8 cellular contexts compared by ENCODE assay signal in genomic region chr2:169732583-169733358, GRCh38. TPM values are rescaled to one million over a fixed set of nuclear protein-coding genes. Genes with fewer than 3 reads are reported as not detected.
DNase-seq lines count a peak whose midpoint lies in the region; ATAC-seq and TF ChIP-seq lines count a peak whose summit lies in the region.

No MANE protein-coding gene starts in this region.

- H2AFZ ChIP-seq in Karpas-422 (ENCODE audit: low read length), result peak overlapping the region; percentile 91

- H3K9ac ChIP-seq in Karpas-422 (ENCODE audit: low read length), result peak overlapping the region; percentile 83

- H3K9me3 ChIP-seq in Karpas-422 (ENCODE audit: low read length) (no peaks in the 10 kb centered on the region), mononuclear cell (ENCODE audit: low read depth, low read length) (no peaks in the 10 kb centered on the region)

- peaks cover 44% of the 10 kb centered on the region for H3K4me1 ChIP-seq in Karpas-422 (ENCODE audit: low read length)
- peaks cover 11% of the 10 kb centered on the region for H3K4me1 ChIP-seq in mononuclear cell (ENCODE audit: insufficient read depth, low read length)

- ATAC-seq in GM21381 (IDR thresholded peaks at IDR 0.05; ENCODE audit: unreplicated experiment), result no peak

- H3K79me2 ChIP-seq in Karpas-422 (ENCODE audit: low read length), result peaks cover 34% of the 10 kb centered on the region

- H3K4me2 ChIP-seq in Karpas-422 (ENCODE audit: low read depth, low read length, poor library complexity, severe bottlenecking), result peak overlapping the region; percentile 71

- H3K9me2 ChIP-seq in Karpas-422 (replicated peaks; ENCODE audit: insufficient read depth, low read length), result no peaks in the 10 kb centered on the region

- H3K27me3 ChIP-seq in Karpas-422 (ENCODE audit: low read length) (no peaks in the 10 kb centered on the region), mononuclear cell (ENCODE audit: insufficient read depth, low read length) (peaks cover 13% of the 10 kb centered on the region)

- H4K20me1 ChIP-seq in Karpas-422 (ENCODE audit: insufficient read depth, low read depth, low read length), result no peaks in the 10 kb centered on the region

- no peaks in the 10 kb centered on the region for H3K36me3 ChIP-seq in Karpas-422 (ENCODE audit: insufficient read depth, low read length)

- peak; percentile 52 for DNase-seq in Karpas-422
- no peak for DNase-seq in choroid plexus epithelial cell (ENCODE audit: low read depth)
- no peak for DNase-seq in NCI-H1930 (lab: John Stamatoyannopoulos, UW)
- DNase-seq in OCI-M2 (lab: John Stamatoyannopoulos, UW; ENCODE audit: unreplicated experiment), result no peak
- DNase-seq in stimulated activated CD4-positive, alpha-beta T cell treated with anti-CD3 and anti-CD28 coated beads, Interleukin-2, amount 100 ng/mL, for 24 hours, result no peak

- H3K27ac ChIP-seq in C4-2B (peak overlapping the region; percentile 79), Karpas-422 (ENCODE audit: low read length) (no peak overlapping the region)

- TF ChIP-seq CTCF in C4-2B (conservative IDR thresholded peaks at IDR 0.05) (no peak), choroid plexus epithelial cell (conservative IDR thresholded peaks at IDR 0.05; ENCODE audit: low read depth, low read length) (no peak)

- peak overlapping the region; percentile 77 for H3K4me3 ChIP-seq in Karpas-422 (ENCODE audit: low read length)
- peak overlapping the region; percentile 69 for H3K4me3 ChIP-seq in choroid plexus epithelial cell (ENCODE audit: low read depth, low read length)
- peak overlapping the region; percentile 39 for H3K4me3 ChIP-seq in mononuclear cell (ENCODE audit: low read length)

RNA-seq across cellular contexts. Expression of gene KLHL23, which starts 0.9 kb away (rescaled TPM):
- total RNA-seq in Karpas-422 (2014; rRNA removed; shearing (Covaris generic); ENCODE audit: low replicate concordance), result 24.5 and 30.7 TPM in 2 replicates
- 0.42 TPM for total RNA-seq in mononuclear cell

RNA-seq across cellular contexts. Expression of gene PHOSPHO2, which starts 38.5 kb away (rescaled TPM):
- 4.6 and 13.0 TPM in 2 replicates for total RNA-seq in Karpas-422 (2014; rRNA removed; shearing (Covaris generic); ENCODE audit: low replicate concordance)
- 3.6 TPM for total RNA-seq in mononuclear cell

RNA-seq across cellular contexts. Expression of gene CFAP210, which starts 38.6 kb away (rescaled TPM):
- 0.07 and 0.18 TPM in 2 replicates for total RNA-seq in Karpas-422 (2014; rRNA removed; shearing (Covaris generic); ENCODE audit: low replicate concordance)
- 0.10 TPM for total RNA-seq in mononuclear cell

Comparison
In these comparisons a context has a peak if more than half of its experiments do, and no peak if none do; other contexts are left out.
1. RNA of gene KLHL23, which starts 0.9 kb away (total RNA-seq): 24.5 to 30.7 TPM in Karpas-422; 0.42 TPM in mononuclear cell (single experiment); every median in the first group is over 10 times any median in the second.
2. Peak in every context shown above with its lines, with median percentiles within 50 percentile points of each other: H3K4me3 ChIP-seq.